29 cellular contexts compared by ENCODE assay signal in the genomic region with DNA sequence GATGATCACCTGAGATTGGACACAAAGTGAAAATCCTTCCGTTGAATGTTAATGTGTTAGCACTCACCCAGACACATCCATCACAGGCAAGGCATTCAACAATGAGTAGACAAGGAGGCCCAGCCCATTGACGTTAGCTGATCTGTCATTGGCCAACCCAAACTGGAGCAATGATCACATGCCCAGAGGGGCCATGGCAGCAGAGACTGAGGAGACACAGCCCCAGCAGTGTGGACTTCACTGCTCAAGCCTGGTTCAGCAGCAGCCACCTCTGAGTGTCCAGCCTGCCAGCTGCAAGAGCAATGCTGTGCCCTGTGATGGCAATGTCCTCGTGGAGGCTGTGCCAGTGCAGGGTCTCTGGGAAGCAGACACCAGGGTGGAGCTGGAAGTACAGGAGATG.
"Had no signal": no experiment of that assay in that cellular context is flagged by ENCODE, and none has a peak within 500 bp of the region (broad histone marks: within the 10 kb centered on the region; RNA-seq: fewer than 3 reads in every experiment).

No MANE protein-coding gene starts in this region.

- ATAC-seq: naive thymus-derived CD8-positive, alpha-beta T cell; psoas muscle; right lobe of liver; stimulated activated effector memory CD8-positive, alpha-beta T cell treated with anti-CD3 and anti-CD28 coated beads, Interleukin-12 subunit alpha, Interleukin-12 subunit beta, amount 100 ng/mL, for 72 hours; stimulated activated naive B cell treated with anti-CD40 and anti-IgM and Interleukin-4, amounts not matched to agents 10 μg/mL and 1 μg/mL and 100 μg/mL, for 72 hours had no signal

- H3K4me3 Mint-ChIP-seq: naive thymus-derived CD8-positive, alpha-beta T cell; natural killer cell treated with Interleukin-12 subunit alpha and Interleukin-12 subunit beta and Interleukin-15 and Interleukin-18, amount 100 ng/mL, for 72 hours; nephron progenitor cell; neural crest cell; stimulated activated effector memory CD8-positive, alpha-beta T cell treated with anti-CD3 and anti-CD28 coated beads, Interleukin-12 subunit alpha, Interleukin-12 subunit beta, amount 100 ng/mL, for 72 hours; stimulated activated naive B cell treated with anti-CD40 and anti-IgM and Interleukin-4, amounts not matched to agents 10 μg/mL and 1 μg/mL and 100 μg/mL, for 72 hours; stimulated activated naive CD8-positive, alpha-beta T cell treated with anti-CD3 and anti-CD28 coated beads, Interleukin-15, Interleukin-2, amounts not matched to agents 100 ng/mL and 50 ng/mL, for 24 hours had no signal

- H3K27ac Mint-ChIP-seq: natural killer cell treated with Interleukin-12 subunit alpha and Interleukin-12 subunit beta and Interleukin-15 and Interleukin-18, amount 100 ng/mL, for 72 hours; nephron progenitor cell; progenitor cell of endocrine pancreas; stimulated activated effector memory CD8-positive, alpha-beta T cell treated with anti-CD3 and anti-CD28 coated beads, Interleukin-12 subunit alpha, Interleukin-12 subunit beta, amount 100 ng/mL, for 72 hours; stimulated activated naive B cell treated with anti-CD40 and anti-IgM and Interleukin-4, amounts not matched to agents 10 μg/mL and 1 μg/mL and 100 μg/mL, for 72 hours; stimulated activated naive CD8-positive, alpha-beta T cell treated with anti-CD3 and anti-CD28 coated beads, Interleukin-15, Interleukin-2, amounts not matched to agents 100 ng/mL and 50 ng/mL, for 24 hours had no signal

- H3K4me1 ChIP-seq: parathyroid adenoma, psoas muscle, right lobe of liver, stomach, thyroid gland, tibial nerve, upper lobe of left lung, vagina had no signal

- DNase-seq: naive thymus-derived CD8-positive, alpha-beta T cell; nephron progenitor cell; nucleus accumbens; ovary; psoas muscle; right cardiac atrium; right lobe of liver; sigmoid colon; small intestine; stimulated activated CD4-positive, alpha-beta T cell treated with anti-CD3 and anti-CD28 coated beads, Interleukin-15, amount 100 ng/mL, for 24 hours; stimulated activated CD4-positive, alpha-beta T cell treated with anti-CD3 and anti-CD28 coated beads, Interleukin-2, amount 100 ng/mL, for 24 hours; stimulated activated CD4-positive, alpha-beta T cell treated with anti-CD3 and anti-CD28 coated beads, Interleukin-2, amount 100 ng/mL, for 48 hours; stimulated activated CD4-positive, alpha-beta T cell treated with anti-CD3 and anti-CD28 coated beads, Interleukin-4, amount 100 ng/mL, for 24 hours; stimulated activated naive B cell treated with anti-CD40 and anti-IgM and Interleukin-4, amounts not matched to agents 10 μg/mL and 1 μg/mL and 100 μg/mL, for 72 hours; stimulated activated naive CD4-positive, alpha-beta T cell treated with Interleukin-2 at 50 U/mL for 16 hours; stomach; thyroid gland; trophoblast cell had no signal

- H3K27me3 Mint-ChIP-seq: natural killer cell treated with Interleukin-12 subunit alpha and Interleukin-12 subunit beta and Interleukin-15 and Interleukin-18, amount 100 ng/mL, for 72 hours had no signal

- H3K27ac ChIP-seq: neutrophil, ovary, parathyroid adenoma, psoas muscle, right lobe of liver, sigmoid colon, stomach, thoracic aorta, thyroid gland, tibial nerve, upper lobe of left lung, vagina had no signal

- H3K9ac ChIP-seq: parathyroid adenoma had no signal

- H2AFZ ChIP-seq: parathyroid adenoma had no signal

- H3K36me3 Mint-ChIP-seq: naive thymus-derived CD8-positive, alpha-beta T cell; natural killer cell treated with Interleukin-12 subunit alpha and Interleukin-12 subunit beta and Interleukin-15 and Interleukin-18, amount 100 ng/mL, for 72 hours; stimulated activated effector memory CD8-positive, alpha-beta T cell treated with anti-CD3 and anti-CD28 coated beads, Interleukin-12 subunit alpha, Interleukin-12 subunit beta, amount 100 ng/mL, for 72 hours; stimulated activated naive B cell treated with anti-CD40 and anti-IgM and Interleukin-4, amounts not matched to agents 10 μg/mL and 1 μg/mL and 100 μg/mL, for 72 hours had no signal

- H3K9me3 ChIP-seq: neutrophil, ovary, psoas muscle, right lobe of liver, sigmoid colon, stomach, thoracic aorta, thyroid gland, tibial nerve, upper lobe of left lung, vagina had no signal

- H3K4me1 Mint-ChIP-seq: nephron progenitor cell; neural crest cell; stimulated activated effector memory CD8-positive, alpha-beta T cell treated with anti-CD3 and anti-CD28 coated beads, Interleukin-12 subunit alpha, Interleukin-12 subunit beta, amount 100 ng/mL, for 72 hours; stimulated activated naive B cell treated with anti-CD40 and anti-IgM and Interleukin-4, amounts not matched to agents 10 μg/mL and 1 μg/mL and 100 μg/mL, for 72 hours had no signal

- H3K4me3 ChIP-seq: ovary, psoas muscle, right lobe of liver, sigmoid colon, stomach, thoracic aorta, thyroid gland, tibial nerve, upper lobe of left lung, vagina had no signal

- H3K36me3 ChIP-seq: neutrophil, ovary, right lobe of liver, sigmoid colon, stomach, thoracic aorta, thyroid gland, tibial nerve, upper lobe of left lung, vagina had no signal

- H3K27me3 ChIP-seq: ovary, right lobe of liver, thyroid gland, upper lobe of left lung, vagina had no signal

- H3K9me3 Mint-ChIP-seq: natural killer cell treated with Interleukin-12 subunit alpha and Interleukin-12 subunit beta and Interleukin-15 and Interleukin-18, amount 100 ng/mL, for 72 hours; nephron progenitor cell; neural crest cell; stimulated activated naive B cell treated with anti-CD40 and anti-IgM and Interleukin-4, amounts not matched to agents 10 μg/mL and 1 μg/mL and 100 μg/mL, for 72 hours; stimulated activated naive CD8-positive, alpha-beta T cell treated with anti-CD3 and anti-CD28 coated beads, Interleukin-15, Interleukin-2, amounts not matched to agents 100 ng/mL and 50 ng/mL, for 24 hours had no signal
